ENCODE assay signal across 17 cellular contexts in the genomic region with DNA sequence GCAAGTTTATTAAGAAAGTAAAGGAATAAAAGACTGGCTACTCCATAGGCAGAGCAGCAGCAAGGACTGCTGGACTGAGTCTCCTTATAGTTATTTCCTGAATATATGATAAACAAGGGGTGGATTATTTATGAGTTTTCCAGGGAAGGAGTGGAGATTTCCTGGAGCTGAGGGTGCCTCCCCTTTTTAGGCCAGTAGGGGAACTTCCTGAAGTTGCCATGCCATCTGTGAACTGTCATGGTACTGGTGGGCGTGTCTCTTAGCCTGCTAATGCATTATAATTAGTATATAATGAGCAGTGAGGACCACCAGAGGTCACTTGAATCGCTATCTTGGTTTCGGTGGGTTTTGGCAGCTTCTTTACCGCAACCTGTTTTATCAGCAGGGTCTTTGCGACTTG. TPM values are rescaled to one million over a fixed set of nuclear protein-coding genes. Genes with fewer than 3 reads are reported as not detected.
DNase-seq lines count a peak whose midpoint lies in the region; ATAC-seq and TF ChIP-seq lines count a peak whose summit lies in the region.
"Had no signal": no experiment of that assay in that cellular context is flagged by ENCODE, and none has a peak within 500 bp of the region (broad histone marks: within the 10 kb centered on the region; RNA-seq: fewer than 3 reads in every experiment).

No MANE protein-coding gene starts in this region.

- in situ Hi-C loops in brain microvascular endothelial cell (cut with HindIII; ENCODE audit: low pct_ligation_motif_present, low sequenced_read_pairs): no loop called here

- H3K79me2 ChIP-seq in H9 (ENCODE audit: insufficient read depth, low read length): no peaks in the 10 kb centered on the region

- H3K4ac ChIP-seq in H9 (ENCODE audit: low read depth, low read length): no peak overlapping the region

- H3K27ac Mint-ChIP-seq in H9: no peak overlapping the region

- H3K27ac ChIP-seq in BLaER1: no peak overlapping the region
- H3K27ac ChIP-seq in H9 (ENCODE audit: insufficient read length, low read depth, low read length): no peak overlapping the region
- H3K27ac ChIP-seq in brain microvascular endothelial cell: no peak overlapping the region
- H3K27ac ChIP-seq in lower lobe of right lung: peak overlapping the region; percentile 67
- H3K27ac ChIP-seq: dorsolateral prefrontal cortex, gastroesophageal sphincter, sigmoid colon had no signal

- H4K5ac ChIP-seq in H9 (ENCODE audit: insufficient read length, low read depth, low read length): no peak overlapping the region

- no peaks in the 10 kb centered on the region; the same call in 1 of the 2 replicates for H3K27me3 Mint-ChIP-seq in H9 (ENCODE audit: low read depth)

- H3K4me3 ChIP-seq in BLaER1: no peak overlapping the region
- no peak overlapping the region for H3K4me3 ChIP-seq in brain microvascular endothelial cell (ENCODE audit: low read depth, low read length)
- no peak overlapping the region for H3K4me3 ChIP-seq in lower lobe of right lung
- H3K4me3 ChIP-seq: dorsolateral prefrontal cortex, gastroesophageal sphincter, sigmoid colon had no signal

- H2BK20ac ChIP-seq in H9 (ENCODE audit: low read depth, low read length, poor library complexity, severe bottlenecking): no peak overlapping the region

- no peaks in the 10 kb centered on the region for H3K9me3 ChIP-seq in BLaER1
- no peaks in the 10 kb centered on the region for H3K9me3 ChIP-seq in H9 (ENCODE audit: control insufficient read depth, low read depth, low read length)
- no peaks in the 10 kb centered on the region for H3K9me3 ChIP-seq in lower lobe of right lung
- H3K9me3 ChIP-seq: gastroesophageal sphincter, sigmoid colon had no signal

- H3K9me3 Mint-ChIP-seq in H9: peaks cover 0 to 23% of the 10 kb centered on the region in 2 experiments; a peak in 2 of 5 replicates

- peaks cover 26% of the 10 kb centered on the region; the same call in 1 of the 2 replicates for H3K36me3 ChIP-seq in BLaER1
- no peaks in the 10 kb centered on the region for H3K36me3 ChIP-seq in brain microvascular endothelial cell (replicated peaks)
- peaks cover 14% of the 10 kb centered on the region for H3K36me3 ChIP-seq in lower lobe of right lung

- TF ChIP-seq CTCF in H9 (conservative IDR thresholded peaks at IDR 0.05) (0 out of 3 replicates have a peak, but pooled peaks have one; percentile 36), brain microvascular endothelial cell (IDR thresholded peaks at IDR 0.05; ENCODE audit: low read depth, low read length, missing control alignments) (peak; percentile 20), lower lobe of right lung (IDR thresholded peaks at IDR 0.05) (no peak)

- no CpG with 5 or more reads among the region's 5 CpGs for WGBS in H9 (ENCODE audit: extremely low coverage, insufficient read length, low lambda C conversion rate)

- H3K14ac ChIP-seq in H9 (ENCODE audit: insufficient read depth, low read length): no peak overlapping the region

- no peak overlapping the region for H4K91ac ChIP-seq in H9 (ENCODE audit: insufficient read length, low read depth, low read length)

- H3K23ac ChIP-seq in H9 (ENCODE audit: insufficient read length, low read depth, low read length): no peak overlapping the region

- H3K27me3 ChIP-seq in BLaER1 (no peaks in the 10 kb centered on the region), H9 (ENCODE audit: insufficient read depth, low read length) (no peaks in the 10 kb centered on the region), brain microvascular endothelial cell (replicated peaks) (no peaks in the 10 kb centered on the region), lower lobe of right lung (ENCODE audit: low read depth) (no peaks in the 10 kb centered on the region)
- H3K27me3 ChIP-seq: dorsolateral prefrontal cortex, gastroesophageal sphincter, sigmoid colon had no signal

- H2BK12ac ChIP-seq in H9 (ENCODE audit: insufficient read length, low read depth, low read length): no peak overlapping the region

- no peaks in the 10 kb centered on the region for H4K20me1 ChIP-seq in BLaER1
- H4K20me1 ChIP-seq in H9 (ENCODE audit: control insufficient read depth, insufficient read depth, insufficient read length): no peaks in the 10 kb centered on the region

- DNase-seq in H9: no peak
- DNase-seq in brain microvascular endothelial cell: no peak
- DNase-seq in lower lobe of right lung: no peak
- DNase-seq in HCEC 1CT: no peak
- DNase-seq in NCI-H1930 (lab: John Stamatoyannopoulos, UW): no peak
- DNase-seq in NCI-H2196 treated with DMSO at 0.1 percent for 48 hours (lab: John Stamatoyannopoulos, UW; ENCODE audit: unreplicated experiment): no peak
- DNase-seq: activated CD8-positive, alpha-beta memory T cell treated with anti-CD3 and anti-CD28 coated beads, Interleukin-2, amount 50 U/mL, for 48 hours; amygdala; dorsolateral prefrontal cortex; islet precursor cell; NCI-H2029; nephron progenitor cell; Right ventricle myocardium superior; sigmoid colon had no signal

- H2AK5ac ChIP-seq in H9 (ENCODE audit: insufficient read length, low read length): no peak overlapping the region

- no peak overlapping the region for H3K56ac ChIP-seq in H9 (ENCODE audit: insufficient read length, low read depth, low read length)

- H2BK120ac ChIP-seq in H9 (ENCODE audit: low read depth, low read length, poor library complexity, severe bottlenecking): no peak overlapping the region

- intact Hi-C loops in lower lobe of right lung (cut with DNase I): no loop called here

- H4K8ac ChIP-seq in H9 (replicated peaks; ENCODE audit: insufficient read length, low read depth, low read length): no peak overlapping the region

- H3K36me3 Mint-ChIP-seq in H9 (ENCODE audit: insufficient read depth in 1 of 3, low read depth in 3 of 3): peaks cover 2 to 14% (median 2%) of the 10 kb centered on the region in 3 experiments; a peak in 2 of 7 replicates

- H3K4me1 Mint-ChIP-seq in H9: no peaks in the 10 kb centered on the region
- H3K4me1 Mint-ChIP-seq: nephron progenitor cell had no signal

- H3K4me3 Mint-ChIP-seq in H9: no peak overlapping the region
- H3K4me3 Mint-ChIP-seq: nephron progenitor cell had no signal

- no peak overlapping the region for H2BK15ac ChIP-seq in H9 (ENCODE audit: low read depth, low read length)

- ATAC-seq in lower lobe of right lung (no peak), GM21515 (IDR thresholded peaks at IDR 0.05; ENCODE audit: unreplicated experiment) (no peak)
- ATAC-seq: gastroesophageal sphincter had no signal

- H3K4me2 ChIP-seq in BLaER1 (peak overlapping the region; percentile 72), H9 (ENCODE audit: insufficient read depth, insufficient read length, low read length) (no peak overlapping the region)

- H3K4me1 ChIP-seq in BLaER1 (peaks cover 9% of the 10 kb centered on the region), H9 (ENCODE audit: insufficient read depth, low read length) (no peaks in the 10 kb centered on the region), lower lobe of right lung (no peaks in the 10 kb centered on the region)
- H3K4me1 ChIP-seq: gastroesophageal sphincter, sigmoid colon had no signal

- no peak overlapping the region for H3K9ac ChIP-seq in BLaER1
- H3K9ac ChIP-seq in H9 (ENCODE audit: extremely low read depth, insufficient read length, low read length): no peak overlapping the region

- H3K18ac ChIP-seq in H9 (ENCODE audit: insufficient read length, low read depth, low read length): no peak overlapping the region

- H3K23me2 ChIP-seq in H9 (ENCODE audit: insufficient read length, low read depth, low read length, poor library complexity, severe bottlenecking): no peaks in the 10 kb centered on the region

- H3T11ph ChIP-seq in H9 (ENCODE audit: low read length): no peak overlapping the region

- H3K79me1 ChIP-seq in H9 (ENCODE audit: insufficient read depth, low read depth, low read length, poor library complexity, severe bottlenecking): no peaks in the 10 kb centered on the region

- H2BK5ac ChIP-seq in H9 (ENCODE audit: insufficient read length, low read length): no peak overlapping the region

- no peak overlapping the region for H2AFZ ChIP-seq in H9 (ENCODE audit: low read length)

RNA-seq across cellular contexts. Expression of gene ZSCAN5A, which starts 13.5 kb away (rescaled TPM):
- total RNA-seq in H9 (2021) (9.1 and 12.5 TPM in 2 replicates), lower lobe of right lung (16.7 TPM)

RNA-seq across cellular contexts. Expression of gene EDDM13, which starts 28.6 kb away (rescaled TPM):
- not detected in 2 replicates for total RNA-seq in H9 (2021)
- total RNA-seq in lower lobe of right lung: 1.3 TPM
- total RNA-seq: gastroesophageal sphincter, Right ventricle myocardium superior, sigmoid colon had no signal
